14 cellular contexts compared by ENCODE assay signal in the genomic region with DNA sequence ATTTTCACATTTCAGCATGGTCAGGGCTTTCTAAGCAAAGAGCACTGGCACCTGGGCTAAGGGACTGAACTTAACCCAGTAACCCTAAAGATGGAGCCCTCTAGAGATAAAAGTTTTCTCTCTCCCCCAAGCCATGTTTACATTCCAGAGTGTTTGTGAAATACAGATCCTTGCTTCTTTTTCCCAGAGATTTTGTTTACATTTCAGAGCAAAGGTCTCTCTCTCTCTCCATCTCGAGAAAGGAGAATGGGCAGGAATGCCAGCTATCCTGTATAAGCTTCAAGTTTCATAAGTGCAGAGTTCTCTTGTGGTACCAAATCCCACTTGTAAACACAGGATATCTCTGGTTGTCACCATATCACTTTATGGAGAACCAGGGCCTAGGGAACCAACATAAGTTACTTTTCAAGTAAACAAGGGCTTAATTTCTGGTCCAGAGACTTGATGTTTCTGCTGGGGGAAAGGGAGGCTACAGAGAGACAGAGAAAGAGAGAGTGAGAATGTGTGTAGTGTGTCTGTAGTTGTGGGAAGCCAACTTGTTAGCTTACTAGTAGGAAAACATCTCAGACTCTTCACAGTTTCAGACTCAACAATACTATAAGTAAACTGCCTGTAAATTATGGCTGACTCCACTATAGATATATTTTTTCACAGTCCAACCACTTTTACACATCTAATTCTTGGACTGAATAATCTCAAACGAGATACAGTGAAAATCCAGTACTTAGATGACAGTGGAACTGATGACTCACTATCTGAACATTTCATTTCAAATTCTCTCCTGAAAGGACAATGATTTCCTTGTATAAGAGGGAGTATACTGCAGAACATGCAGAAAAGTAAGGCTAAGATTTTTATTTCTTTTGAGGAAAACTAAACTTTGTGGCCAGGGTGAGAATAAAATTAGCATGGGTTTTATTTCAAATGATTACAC.
DNase-seq lines count a peak whose midpoint lies in the region; ATAC-seq and TF ChIP-seq lines count a peak whose summit lies in the region.
"Had no signal": no experiment of that assay in that cellular context is flagged by ENCODE, and none has a peak within 500 bp of the region (broad histone marks: within the 10 kb centered on the region; RNA-seq: fewer than 3 reads in every experiment).

No MANE protein-coding gene starts in this region.

- CTCF ChIA-PET in Caco-2 (lab: Charles Lee) = interaction anchor here (0.6 to 1.3 kb wide), 9 partner anchors 151 to 249 kb away, joined by 3 to 14 read pairs (median 4); no protein-coding TSS in a partner anchor

- no peaks in the 10 kb centered on the region for H3K36me3 ChIP-seq in Caco-2 (ENCODE audit: control insufficient read depth, insufficient read depth, low read length)
- H3K36me3 ChIP-seq in right atrium auricular region = no peaks in the 10 kb centered on the region
- H3K36me3 ChIP-seq: Peyer's patch had no signal

- H3K4me3 ChIP-seq in Caco-2 (ENCODE audit: low read depth, low read length) (no peak overlapping the region), right atrium auricular region (no peak overlapping the region)
- H3K4me3 ChIP-seq: mucosa of descending colon, Peyer's patch had no signal

- H3K27ac ChIP-seq in right atrium auricular region = no peak overlapping the region
- H3K27ac ChIP-seq: Peyer's patch, VCaP had no signal

- H3K9me3 ChIP-seq in Caco-2 (no peaks in the 10 kb centered on the region), right atrium auricular region (no peaks in the 10 kb centered on the region)
- H3K9me3 ChIP-seq: mucosa of descending colon, Peyer's patch had no signal

- peaks cover 33% of the 10 kb centered on the region for H3K4me1 ChIP-seq in Caco-2
- no peaks in the 10 kb centered on the region for H3K4me1 ChIP-seq in right atrium auricular region
- H3K4me1 ChIP-seq: Peyer's patch had no signal

- H3K27me3 ChIP-seq in Caco-2 (replicated peaks; ENCODE audit: control insufficient read depth, insufficient read depth, low read length) (no peaks in the 10 kb centered on the region), right atrium auricular region (no peaks in the 10 kb centered on the region)
- H3K27me3 ChIP-seq: Peyer's patch had no signal

- no peak for ATAC-seq in GM19324 (IDR thresholded peaks at IDR 0.05; ENCODE audit: low FRiP score, unreplicated experiment)
- ATAC-seq: mucosa of descending colon had no signal

- intact Hi-C loops in Caco-2 (cut with micrococcal nuclease; ENCODE audit: unreplicated experiment) = loop anchor here (1.0 to 5.0 kb wide), 6 partner anchors 76 to 635 kb away; a partner anchor contains a TSS
- intact Hi-C loops in cardiac septum (cut with DNase I) = loop anchor here (1.0 to 5.0 kb wide), 2 partner anchors 216 to 636 kb away; no protein-coding TSS in a partner anchor
- intact Hi-C loops in posterior cingulate gyrus (cut with DNase I) = loop anchor here (2.0 kb wide), 1 partner anchor 635 kb away; no protein-coding TSS in a partner anchor

- no peak overlapping the region for H3K4me3 Mint-ChIP-seq in Caco-2 (ENCODE audit: unreplicated experiment)
- H3K4me3 Mint-ChIP-seq: CD8-positive, alpha-beta memory T cell; IgD-negative memory B cell had no signal

- H3K9me3 Mint-ChIP-seq in Caco-2 (ENCODE audit: unreplicated experiment) = no peaks in the 10 kb centered on the region
- H3K9me3 Mint-ChIP-seq: CD8-positive, alpha-beta memory T cell; IgD-negative memory B cell had no signal

- BruUV-seq in Caco-2 (replicated peaks; lab: Mats Ljungman, UMichigan) = no TSS peak

- H3K36me3 Mint-ChIP-seq in Caco-2 (ENCODE audit: insufficient read depth, unreplicated experiment) = peaks cover 7% of the 10 kb centered on the region

- peak; percentile 69 to 78 for DNase-seq in Caco-2
- peak; percentile 64 for DNase-seq in NCI-H226
- DNase-seq in epidermal melanocyte (ENCODE audit: insufficient read length, low spot score) = peak; percentile 14
- peak; percentile 26 for DNase-seq in non-pigmented ciliary epithelial cell (ENCODE audit: low read depth)
- no peak for DNase-seq in right atrium auricular region (ENCODE audit: low spot score)
- DNase-seq in cardiac septum (ENCODE audit: low spot score) = no peak
- DNase-seq in posterior cingulate gyrus = no peak
- DNase-seq: CD8-positive, alpha-beta memory T cell; mucosa of descending colon; NCI-H2029; Peyer's patch had no signal

- POLR2A ChIA-PET in Caco-2 (lab: Charles Lee) = interaction anchor here (0.6 kb wide), 1 partner anchor 200 kb away, joined by 3 read pairs; no protein-coding TSS in a partner anchor

- peaks cover 22% of the 10 kb centered on the region for H3K4me1 Mint-ChIP-seq in Caco-2 (ENCODE audit: low read depth, unreplicated experiment)
- H3K4me1 Mint-ChIP-seq: CD8-positive, alpha-beta memory T cell; IgD-negative memory B cell had no signal

- H3K27ac Mint-ChIP-seq in Caco-2 (ENCODE audit: unreplicated experiment) = peak overlapping the region; percentile 12
- H3K27ac Mint-ChIP-seq: CD8-positive, alpha-beta memory T cell; IgD-negative memory B cell had no signal

- H3K27me3 Mint-ChIP-seq in Caco-2 (ENCODE audit: insufficient read depth, unreplicated experiment) = no peaks in the 10 kb centered on the region
- H3K27me3 Mint-ChIP-seq: IgD-negative memory B cell had no signal

- TF ChIP-seq CTCF in Caco-2 (IDR thresholded peaks at IDR 0.05; ENCODE audit: insufficient read depth in 1 of 2, low read depth in 1 of 2, low read length in 1 of 2, severe bottlenecking in 1 of 2, unreplicated experiment in 1 of 2) (peak in 1 of 2 experiments; percentile 12), right atrium auricular region (IDR thresholded peaks at IDR 0.05) (no peak)

Comparison
In these comparisons a context has a peak if more than half of its experiments do, and no peak if none do; other contexts are left out.
1. DNase-seq: peak in Caco-2 (2 of 2), NCI-H226 (single experiment), epidermal melanocyte (single experiment) and non-pigmented ciliary epithelial cell (single experiment); none in right atrium auricular region (single experiment), cardiac septum (single experiment) and posterior cingulate gyrus (0 of 10).